1 cellular context compared by ENCODE assay signal in genomic region chr12:27285395-27285794, GRCh38.
TF ChIP-seq lines count a peak whose summit lies in the region.

No MANE protein-coding gene starts in this region.

TF ChIP-seq in IMR-90, 13 proteins besides CTCF, POLR2A, EP300 and RAD21:
- no peak for TF ChIP-seq BHLHE40 (IDR thresholded peaks at IDR 0.05; ENCODE audit: low read depth, low read length)
- no peak for TF ChIP-seq USF2 (IDR thresholded peaks at IDR 0.05; ENCODE audit: low read depth, low read length)
- no peak for TF ChIP-seq MXI1 (IDR thresholded peaks at IDR 0.05; ENCODE audit: borderline replicate concordance, low read depth, low read length)
- no peak for TF ChIP-seq MAZ (IDR thresholded peaks at IDR 0.05; ENCODE audit: borderline replicate concordance, low read depth, low read length)
- no peak for TF ChIP-seq CEBPB (IDR thresholded peaks at IDR 0.05; ENCODE audit: low read depth, low read length)
- no peak for TF ChIP-seq RFX5 (IDR thresholded peaks at IDR 0.05; ENCODE audit: low read depth, low read length)
- no peak for TF ChIP-seq RCOR1 (IDR thresholded peaks at IDR 0.05; ENCODE audit: insufficient replicate concordance, low read length)
- TF ChIP-seq NFE2L2 (IDR thresholded peaks at IDR 0.05; ENCODE audit: low read depth, low read length), result no peak
- TF ChIP-seq CHD1 (IDR thresholded peaks at IDR 0.05; ENCODE audit: low read depth, low read length), result no peak
- no peak for TF ChIP-seq ELK1 (IDR thresholded peaks at IDR 0.05; ENCODE audit: borderline replicate concordance, low read depth, low read length)
- no peak for TF ChIP-seq SMC3 (IDR thresholded peaks at IDR 0.05; ENCODE audit: low read depth, low read length)
- no peak for TF ChIP-seq FOS (IDR thresholded peaks at IDR 0.05; ENCODE audit: low read depth, low read length)
- TF ChIP-seq MAFK (IDR thresholded peaks at IDR 0.05; ENCODE audit: low read depth, low read length), result no peak
